7 cellular contexts compared by ENCODE assay signal in genomic region chr12:131425468-131425867, GRCh38.
"Had no signal": no experiment of that assay in that cellular context is flagged by ENCODE, and none has a peak within 500 bp of the region (broad histone marks: within the 10 kb centered on the region; RNA-seq: fewer than 3 reads in every experiment).

No MANE protein-coding gene starts in this region.

- H2AFZ ChIP-seq: GM23338 had no signal

- ATAC-seq: GM23338, HCT116, HepG2 had no signal

- H3K9me3 ChIP-seq: HAP-1 had no signal

- H3K36me3 ChIP-seq: HAP-1 had no signal

- H3K4me1 ChIP-seq: HAP-1 had no signal

- DNase-seq: HFFc6 had no signal

- H3K27ac Mint-ChIP-seq: GM23338, HFFc6, IgD-negative memory B cell had no signal

- H3K4me3 ChIP-seq: GM23338, HAP-1 had no signal

- H3K27ac ChIP-seq: HL-60 had no signal

- H3K4me1 Mint-ChIP-seq: IgD-negative memory B cell had no signal

- H3K4me2 ChIP-seq: GM23338 had no signal

- H3K4me3 Mint-ChIP-seq: GM23338, HFFc6, IgD-negative memory B cell had no signal
